In the genomic region with DNA sequence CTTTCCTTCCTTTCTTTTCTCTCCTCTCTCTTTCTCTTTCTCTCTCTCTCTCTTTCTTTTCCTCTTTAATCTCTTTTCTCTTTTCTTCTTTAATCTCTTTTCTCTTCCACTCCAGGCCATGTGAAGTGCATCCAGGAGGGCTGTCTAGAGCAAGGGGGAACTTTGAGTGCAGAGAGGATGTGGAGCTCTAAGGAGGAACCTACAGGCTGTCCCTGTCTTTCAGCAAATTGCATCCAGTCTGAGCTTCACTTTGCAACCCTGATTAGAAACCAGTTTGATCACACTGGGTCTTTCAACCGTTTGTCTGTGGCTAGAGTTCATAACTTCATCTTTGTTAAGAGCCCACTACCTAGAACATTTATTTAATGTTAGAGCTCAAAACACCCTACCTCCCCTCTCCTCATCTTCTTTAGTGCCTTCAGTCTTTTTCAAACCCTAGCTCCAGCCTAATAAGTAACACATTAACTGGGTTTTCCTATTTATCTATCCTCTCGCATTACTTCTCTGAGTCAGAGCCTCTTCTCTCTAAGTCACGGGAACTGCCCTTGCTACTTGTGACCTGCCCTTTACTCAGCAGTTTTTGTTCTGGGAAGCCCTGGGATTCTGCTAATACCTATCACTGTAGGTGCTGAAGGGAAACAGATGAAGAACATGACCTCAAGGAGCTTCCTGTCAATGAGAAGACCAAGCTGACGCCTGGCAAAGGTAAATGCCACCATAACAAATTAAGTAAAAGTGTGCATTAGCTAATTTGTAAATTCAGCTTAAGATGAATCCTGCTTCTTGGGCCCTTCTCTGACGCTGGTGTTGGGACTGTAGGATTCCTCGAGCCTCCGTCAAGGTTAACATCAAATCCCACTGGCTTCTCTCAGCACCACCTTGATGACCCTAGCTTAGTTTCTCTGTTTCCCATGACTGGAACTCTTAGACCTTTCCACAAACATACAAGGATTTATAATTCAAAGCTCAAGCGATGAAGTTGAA, we compare ENCODE assay signal across 1 cellular context.
A peak's percentile ranks its signal among the peaks of the same experiment; 100 is the strongest.
TF ChIP-seq lines count a peak whose summit lies in the region.

Gene GCNT3 (plus strand): TSS at position 507 of the 984 bp plus-strand sequence. CDS start 6,456 bp downstream, outside the sequence.

TF ChIP-seq in A549, 52 proteins besides CTCF, POLR2A, EP300 and RAD21 (continued from another document):
- TF ChIP-seq HES2 (IDR thresholded peaks at IDR 0.05) (no peak), HOXA7 (CRISPR knock-in tag; IDR thresholded peaks at IDR 0.05) (no peak), HOXB5 (CRISPR knock-in tag; IDR thresholded peaks at IDR 0.05) (peak; percentile 58; the same call in 1 of the 2 replicates), BCL3 (IDR thresholded peaks at IDR 0.05) (peak; percentile 82; the same call in 1 of the 3 replicates), USF2 (IDR thresholded peaks at IDR 0.05) (peak; percentile 70), HDAC2 (IDR thresholded peaks at IDR 0.05) (no peak), NFE2L2 (conservative IDR thresholded peaks at IDR 0.05; ENCODE audit: low read length) (peak; percentile 75), BHLHE40 (IDR thresholded peaks at IDR 0.05; ENCODE audit: low read depth, low read length) (peak; percentile 66; the same call in 1 of the 2 replicates), TFCP2L1 (CRISPR knock-in tag; IDR thresholded peaks at IDR 0.05) (no peak), SMC3 (IDR thresholded peaks at IDR 0.05) (0 out of 3 replicates have a peak, but pooled peaks have one; percentile 15), ELK1 (IDR thresholded peaks at IDR 0.05; ENCODE audit: low read depth, low read length) (no peak), EHMT2 (IDR thresholded peaks at IDR 0.05; ENCODE audit: low read depth) (no peak), REST (IDR thresholded peaks at IDR 0.05) (no peak), EHF (CRISPR knock-in tag; IDR thresholded peaks at IDR 0.05) (no peak), ZC3H11A (IDR thresholded peaks at IDR 0.05) (no peak), JUNB (IDR thresholded peaks at IDR 0.05) (peak; percentile 54; the same call in 1 of the 2 replicates), CBX8 (IDR thresholded peaks at IDR 0.05) (no peak), FOSL2 (IDR thresholded peaks at IDR 0.05) (peak; percentile 48; the same call in 1 of the 2 replicates), FOSL2 (CRISPR knock-in tag; IDR thresholded peaks at IDR 0.05) (peak; percentile 94), MAZ (IDR thresholded peaks at IDR 0.05; ENCODE audit: borderline replicate concordance, low read depth, low read length) (no peak), HEYL (CRISPR knock-in tag; IDR thresholded peaks at IDR 0.05) (no peak), NR3C1 (IDR thresholded peaks at IDR 0.05) (no peak), CHD4 (IDR thresholded peaks at IDR 0.05; ENCODE audit: borderline replicate concordance) (no peak)
